In genomic region chr16:70775399-70775798, GRCh38 we compare ENCODE assay signal across 33 cellular contexts.
"Had no signal": no experiment of that assay in that cellular context is flagged by ENCODE, and none has a peak within 500 bp of the region (broad histone marks: within the 10 kb centered on the region; RNA-seq: fewer than 3 reads in every experiment).

No MANE protein-coding gene starts in this region.

- FAIRE-seq: colon, endothelial cell of umbilical vein had no signal

- H3K27me3 Mint-ChIP-seq: activated naive CD4-positive, alpha-beta T cell treated with anti-CD3 and anti-CD28 coated beads, Interleukin-2, amount 50 U/mL, for 24 hours; activated naive CD8-positive, alpha-beta T cell treated with anti-CD3 and anti-CD28 coated beads for 36 hours; activated naive CD8-positive, alpha-beta T cell treated with anti-CD3 and anti-CD28 coated beads, Interleukin-2, amount 50 U/mL, for 24 hours; activated T-helper 17 cell treated with anti-CD3 and anti-CD28 coated beads, Interleukin-2, amount 50 U/mL, for 72 hours; effector memory CD8-positive, alpha-beta T cell had no signal

- H3K9me3 ChIP-seq: adrenal gland, body of pancreas, breast epithelium, esophagus squamous epithelium, gastroesophageal sphincter had no signal

- H3K4me3 ChIP-seq: adrenal gland, body of pancreas, breast epithelium, cardiac muscle cell, esophagus squamous epithelium, gastroesophageal sphincter had no signal

- ATAC-seq: activated naive CD8-positive, alpha-beta T cell treated with anti-CD3 and anti-CD28 coated beads, Interleukin-2, amount 50 U/mL, for 24 hours; activated T-cell treated with anti-CD3 and anti-CD28 coated beads, Interleukin-2, amount 50 U/mL, for 4 hours; activated T-helper 17 cell treated with anti-CD3 and anti-CD28 coated beads, Interleukin-2, amount 50 U/mL, for 72 hours; body of pancreas; effector memory CD8-positive, alpha-beta T cell; gastroesophageal sphincter; SK-N-SH treated with all-trans-retinoic acid at 6 μM for 48 hours; WTC11 had no signal

- H3K4me3 Mint-ChIP-seq: activated naive CD4-positive, alpha-beta T cell treated with anti-CD3 and anti-CD28 coated beads, Interleukin-2, amount 50 U/mL, for 24 hours; activated naive CD8-positive, alpha-beta T cell treated with anti-CD3 and anti-CD28 coated beads for 36 hours; activated naive CD8-positive, alpha-beta T cell treated with anti-CD3 and anti-CD28 coated beads, Interleukin-2, amount 50 U/mL, for 24 hours; activated T-cell treated with anti-CD3 and anti-CD28 coated beads, Interleukin-2, amount 50 U/mL, for 4 hours; activated T-helper 17 cell treated with anti-CD3 and anti-CD28 coated beads, Interleukin-2, amount 50 U/mL, for 72 hours; effector memory CD8-positive, alpha-beta T cell; WTC11 had no signal

- H3K4me1 Mint-ChIP-seq: activated naive CD4-positive, alpha-beta T cell treated with anti-CD3 and anti-CD28 coated beads, Interleukin-2, amount 50 U/mL, for 24 hours; activated naive CD8-positive, alpha-beta T cell treated with anti-CD3 and anti-CD28 coated beads, Interleukin-2, amount 50 U/mL, for 24 hours had no signal

- H3K27ac Mint-ChIP-seq: activated naive CD4-positive, alpha-beta T cell treated with anti-CD3 and anti-CD28 coated beads, Interleukin-2, amount 50 U/mL, for 24 hours; activated naive CD8-positive, alpha-beta T cell treated with anti-CD3 and anti-CD28 coated beads for 36 hours; activated naive CD8-positive, alpha-beta T cell treated with anti-CD3 and anti-CD28 coated beads, Interleukin-2, amount 50 U/mL, for 24 hours; activated T-helper 17 cell treated with anti-CD3 and anti-CD28 coated beads, Interleukin-2, amount 50 U/mL, for 72 hours; effector memory CD8-positive, alpha-beta T cell; WTC11 had no signal

- H3K9me3 Mint-ChIP-seq: activated naive CD4-positive, alpha-beta T cell treated with anti-CD3 and anti-CD28 coated beads, Interleukin-2, amount 50 U/mL, for 24 hours; activated naive CD8-positive, alpha-beta T cell treated with anti-CD3 and anti-CD28 coated beads for 36 hours; activated naive CD8-positive, alpha-beta T cell treated with anti-CD3 and anti-CD28 coated beads, Interleukin-2, amount 50 U/mL, for 24 hours; activated T-cell treated with anti-CD3 and anti-CD28 coated beads, Interleukin-2, amount 50 U/mL, for 4 hours; activated T-helper 17 cell treated with anti-CD3 and anti-CD28 coated beads, Interleukin-2, amount 50 U/mL, for 72 hours; effector memory CD8-positive, alpha-beta T cell; WTC11 had no signal

- H3K4me1 ChIP-seq: body of pancreas, breast epithelium had no signal

- H3K27ac ChIP-seq: adrenal gland, body of pancreas, breast epithelium, cardiac muscle cell, epithelial cell of prostate, esophagus squamous epithelium, gastroesophageal sphincter, VCaP had no signal

- DNase-seq: activated CD4-positive, alpha-beta T cell treated with anti-CD3 and anti-CD28 coated beads for 48 hours; activated CD4-positive, alpha-beta T cell treated with anti-CD3 and anti-CD28 coated beads, Interleukin-2, amount 50 U/mL, for 1 hour; activated CD4-positive, alpha-beta T cell treated with anti-CD3 and anti-CD28 coated beads, Interleukin-2, amount 50 U/mL, for 48 hours; activated effector memory CD4-positive, alpha-beta T cell treated with Interleukin-2 at 50 U/mL for 16 hours; activated gamma-delta T cell treated with Interleukin-2 at 50 U/mL for 16 hours; activated naive CD4-positive, alpha-beta T cell treated with Interleukin-2 at 50 U/mL for 16 hours; activated naive CD8-positive, alpha-beta T cell treated with anti-CD3 and anti-CD28 coated beads for 36 hours; activated naive CD8-positive, alpha-beta T cell treated with anti-CD3 and anti-CD28 coated beads, Interleukin-2, amount 50 U/mL, for 24 hours; activated T-cell treated with anti-CD3 and anti-CD28 coated beads, Interleukin-2, amount 50 U/mL, for 4 hours; adrenal gland; amygdala; aorta; body of pancreas; central memory CD4-positive, alpha-beta T cell; cortex of kidney; dermis blood vessel endothelial cell; effector CD4-positive, alpha-beta T cell; effector memory CD8-positive, alpha-beta T cell; esophagus squamous epithelium; foreskin melanocyte; T-helper 1 cell; T-helper 2 cell had no signal
